ENCODE assay signal across 8 cellular contexts in the genomic region with DNA sequence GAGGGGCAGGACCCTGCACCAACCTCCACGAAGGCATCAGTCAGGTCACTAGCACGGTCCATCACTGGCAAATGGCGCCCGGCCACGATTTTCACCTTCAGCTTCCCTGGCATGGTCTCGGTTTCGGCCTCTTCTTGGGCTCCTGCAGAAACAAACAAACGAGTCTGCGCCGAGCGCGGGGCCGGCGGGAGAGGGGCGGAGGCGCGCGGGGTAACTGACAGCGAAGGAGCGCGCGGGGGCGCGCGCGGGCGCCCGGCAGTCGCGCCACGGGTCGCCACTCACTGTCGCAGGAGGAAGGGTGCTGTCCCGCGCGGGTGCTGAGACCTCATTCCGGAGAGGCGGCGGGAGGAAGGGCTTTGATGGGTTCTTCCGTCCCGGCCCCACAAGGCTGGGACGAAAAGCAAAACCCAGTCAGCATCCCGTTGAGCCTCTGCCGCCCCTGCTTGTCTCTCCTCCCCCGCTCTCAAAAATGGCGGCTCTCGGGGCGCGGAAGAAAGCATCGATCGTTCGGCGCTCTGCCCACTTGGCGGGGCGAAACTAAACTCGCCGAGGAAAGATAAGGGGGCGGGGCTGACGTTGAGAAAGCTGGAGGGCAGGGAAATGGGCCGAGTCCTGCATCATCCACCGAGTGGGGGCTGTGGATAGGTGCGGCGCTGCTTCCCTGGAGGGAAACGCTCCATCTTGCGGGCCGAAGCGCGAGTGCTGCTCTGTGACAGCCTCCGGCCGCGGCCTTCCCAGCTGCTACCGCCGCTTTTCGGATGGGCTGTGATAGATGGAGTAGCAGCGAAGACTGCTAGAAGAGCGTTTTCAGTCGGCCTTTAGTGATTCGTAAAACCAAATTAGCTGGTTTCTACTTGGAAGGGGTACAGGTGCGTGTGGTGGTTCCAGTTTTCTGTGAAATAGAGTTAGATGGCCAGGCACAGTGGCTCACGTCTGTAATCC. TPM values are rescaled to one million over a fixed set of nuclear protein-coding genes. Genes with fewer than 3 reads are reported as not detected.
DNase-seq lines count a peak whose midpoint lies in the region; ATAC-seq and TF ChIP-seq lines count a peak whose summit lies in the region.

A gene with protein sequence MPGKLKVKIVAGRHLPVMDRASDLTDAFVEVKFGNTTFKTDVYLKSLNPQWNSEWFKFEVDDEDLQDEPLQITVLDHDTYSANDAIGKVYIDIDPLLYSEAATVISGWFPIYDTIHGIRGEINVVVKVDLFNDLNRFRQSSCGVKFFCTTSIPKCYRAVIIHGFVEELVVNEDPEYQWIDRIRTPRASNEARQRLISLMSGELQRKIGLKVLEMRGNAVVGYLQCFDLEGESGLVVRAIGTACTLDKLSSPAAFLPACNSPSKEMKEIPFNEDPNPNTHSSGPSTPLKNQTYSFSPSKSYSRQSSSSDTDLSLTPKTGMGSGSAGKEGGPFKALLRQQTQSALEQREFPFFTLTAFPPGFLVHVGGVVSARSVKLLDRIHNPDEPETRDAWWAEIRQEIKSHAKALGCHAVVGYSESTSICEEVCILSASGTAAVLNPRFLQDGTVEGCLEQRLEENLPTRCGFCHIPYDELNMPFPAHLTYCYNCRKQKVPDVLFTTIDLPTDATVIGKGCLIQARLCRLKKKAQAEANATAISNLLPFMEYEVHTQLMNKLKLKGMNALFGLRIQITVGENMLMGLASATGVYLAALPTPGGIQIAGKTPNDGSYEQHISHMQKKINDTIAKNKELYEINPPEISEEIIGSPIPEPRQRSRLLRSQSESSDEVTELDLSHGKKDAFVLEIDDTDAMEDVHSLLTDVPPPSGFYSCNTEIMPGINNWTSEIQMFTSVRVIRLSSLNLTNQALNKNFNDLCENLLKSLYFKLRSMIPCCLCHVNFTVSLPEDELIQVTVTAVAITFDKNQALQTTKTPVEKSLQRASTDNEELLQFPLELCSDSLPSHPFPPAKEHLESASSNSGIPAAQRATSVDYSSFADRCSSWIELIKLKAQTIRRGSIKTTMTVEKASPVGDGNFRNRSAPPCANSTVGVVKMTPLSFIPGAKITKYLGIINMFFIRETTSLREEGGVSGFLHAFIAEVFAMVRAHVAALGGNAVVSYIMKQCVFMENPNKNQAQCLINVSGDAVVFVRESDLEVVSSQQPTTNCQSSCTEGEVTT (minus strand): TSS at position 505 of the 942 bp plus-strand sequence. CDS start 392 bp downstream, at position 113.

- no peaks in the 10 kb centered on the region for H3K9me3 Mint-ChIP-seq in endothelial cell (ENCODE audit: unreplicated experiment)

- peak; percentile 69 for ATAC-seq in GM21381 (IDR thresholded peaks at IDR 0.05; ENCODE audit: unreplicated experiment)

- peak within 1 kb of the TSS; percentile 62 for H3K27ac Mint-ChIP-seq in endothelial cell (ENCODE audit: unreplicated experiment)

- TF ChIP-seq CTCF in endothelial cell (IDR thresholded peaks at IDR 0.05; ENCODE audit: unreplicated experiment) = peak; percentile 18

- H3K27me3 Mint-ChIP-seq in endothelial cell (ENCODE audit: unreplicated experiment) = peaks cover 4% of the 10 kb centered on the region

- peaks cover 13% of the 10 kb centered on the region for H3K4me1 Mint-ChIP-seq in endothelial cell (ENCODE audit: unreplicated experiment)

- peaks cover 5% of the 10 kb centered on the region for H3K36me3 Mint-ChIP-seq in endothelial cell (ENCODE audit: low read depth, unreplicated experiment)

- H3K4me3 Mint-ChIP-seq in endothelial cell (ENCODE audit: unreplicated experiment) = peak within 1 kb of the TSS; percentile 96

- DNase-seq in D341Med (ENCODE audit: low spot score) = peak; percentile 94
- DNase-seq in HUDEP-2 (lab: John Stamatoyannopoulos, UW; ENCODE audit: unreplicated experiment in 76 of 76) = peak; percentile 49 to 98 (median 93)
- DNase-seq in NOMO-1 treated with dmso at 0.1 percent for 144 hours (lab: John Stamatoyannopoulos, UW; ENCODE audit: unreplicated experiment) = peak; percentile 96
- DNase-seq in activated CD8-positive, alpha-beta memory T cell treated with anti-CD3 and anti-CD28 coated beads, Interleukin-2, amount 50 U/mL, for 4 hours = peak; percentile 94
- DNase-seq in endothelial cell (ENCODE audit: low spot score) = peak; percentile 94
- DNase-seq in midbrain (lab: John Stamatoyannopoulos, UW) = peak; percentile 96
- peak; percentile 86 to 91 for DNase-seq in stimulated activated CD8-positive, alpha-beta memory T cell treated with anti-CD3 and anti-CD28 coated beads, Interleukin-2, amount 100 ng/mL, for 1 hour (ENCODE audit: low read depth in 2 of 2)

RNA-seq across cellular contexts. Expression of the gene that starts here (rescaled TPM):
- 22.4 TPM for total RNA-seq in endothelial cell (ENCODE audit: unreplicated experiment)

Comparison
In these comparisons a context has a peak if more than half of its experiments do, and no peak if none do; other contexts are left out.
1. Peak in every context shown above with its lines: DNase-seq and ATAC-seq.